22 cellular contexts compared by ENCODE assay signal in genomic region chr6:153162172-153162571, GRCh38. TPM values are rescaled to one million over a fixed set of nuclear protein-coding genes. Genes with fewer than 3 reads are reported as not detected.
"Had no signal": no experiment of that assay in that cellular context is flagged by ENCODE, and none has a peak within 500 bp of the region (broad histone marks: within the 10 kb centered on the region; RNA-seq: fewer than 3 reads in every experiment).

No MANE protein-coding gene starts in this region.

- H3K36me3 ChIP-seq: lower lobe of right lung, upper lobe of right lung had no signal

- H3K36me3 Mint-ChIP-seq: activated naive CD8-positive, alpha-beta T cell treated with anti-CD3 and anti-CD28 coated beads for 36 hours; mesothelial cell of epicardium had no signal

- H3K9me3 Mint-ChIP-seq: activated naive CD8-positive, alpha-beta T cell treated with anti-CD3 and anti-CD28 coated beads for 36 hours; activated T-helper 1 cell treated with anti-CD3 and anti-CD28 coated beads, Interleukin-12 subunit alpha, Interleukin-12 subunit beta, Interleukin-2, Interleukin-4 antibody, amounts not matched to agents 30 ng/mL and 10 ng/mL and 1 ng/mL, durations not matched to agents 14 hours and 24 hours and 36 hours; mesothelial cell of epicardium; nephron had no signal

- DNase-seq: activated CD4-positive, alpha-beta T cell treated with anti-CD3 and anti-CD28 coated beads, Interleukin-2, amount 50 U/mL, for 4 hours; activated naive CD8-positive, alpha-beta T cell treated with anti-CD3 and anti-CD28 coated beads for 36 hours; body of pancreas; central memory CD4-positive, alpha-beta T cell; hippocampal formation; islet precursor cell; left colon; lower lobe of right lung; nucleus accumbens; posterior cingulate gyrus; stimulated activated CD4-positive, alpha-beta T cell treated with anti-CD3 and anti-CD28 coated beads, Interleukin-12 subunit alpha, Interleukin-12 subunit beta, amount 100 ng/mL, for 4 hours; stimulated activated CD4-positive, alpha-beta T cell treated with anti-CD3 and anti-CD28 coated beads, Interleukin-1b, Interleukin-23, amount 100 ng/mL, for 48 hours; stimulated activated CD8-positive, alpha-beta memory T cell treated with anti-CD3 and anti-CD28 coated beads, Interleukin-4, amount 100 ng/mL, for 48 hours; stimulated activated naive CD4-positive, alpha-beta T cell; upper lobe of right lung had no signal

- ATAC-seq: body of pancreas, foreskin keratinocyte, left colon, lower lobe of right lung, upper lobe of right lung had no signal

- H3K9me3 ChIP-seq: body of pancreas, lower lobe of right lung, upper lobe of right lung had no signal

- H3K4me3 Mint-ChIP-seq: activated naive CD8-positive, alpha-beta T cell treated with anti-CD3 and anti-CD28 coated beads for 36 hours; activated T-helper 1 cell treated with anti-CD3 and anti-CD28 coated beads, Interleukin-12 subunit alpha, Interleukin-12 subunit beta, Interleukin-2, Interleukin-4 antibody, amounts not matched to agents 30 ng/mL and 10 ng/mL and 1 ng/mL, durations not matched to agents 14 hours and 24 hours and 36 hours; mesothelial cell of epicardium; nephron had no signal

- H3K27ac ChIP-seq: body of pancreas, coronary artery, foreskin keratinocyte, lower lobe of right lung, upper lobe of right lung had no signal

- H3K4me3 ChIP-seq: body of pancreas, coronary artery, lower lobe of right lung, upper lobe of right lung had no signal

- H3K27me3 ChIP-seq: body of pancreas, foreskin keratinocyte, upper lobe of right lung had no signal

- H3K27ac Mint-ChIP-seq: activated naive CD8-positive, alpha-beta T cell treated with anti-CD3 and anti-CD28 coated beads for 36 hours; activated T-helper 1 cell treated with anti-CD3 and anti-CD28 coated beads, Interleukin-12 subunit alpha, Interleukin-12 subunit beta, Interleukin-2, Interleukin-4 antibody, amounts not matched to agents 30 ng/mL and 10 ng/mL and 1 ng/mL, durations not matched to agents 14 hours and 24 hours and 36 hours; mesothelial cell of epicardium; nephron had no signal

- H3K4me1 ChIP-seq: body of pancreas, lower lobe of right lung, upper lobe of right lung had no signal

- H3K4me1 Mint-ChIP-seq: activated naive CD8-positive, alpha-beta T cell treated with anti-CD3 and anti-CD28 coated beads for 36 hours; nephron had no signal

RNA-seq across cellular contexts. Expression of gene RGS17, which starts 31.1 kb away (rescaled TPM):
- total RNA-seq: activated CD8-positive, alpha-beta memory T cell treated with anti-CD3 and anti-CD28 coated beads for 36 hours; activated naive CD8-positive, alpha-beta T cell treated with anti-CD3 and anti-CD28 coated beads for 36 hours; activated T-helper 1 cell treated with anti-CD3 and anti-CD28 coated beads, Interleukin-12 subunit alpha, Interleukin-12 subunit beta, Interleukin-2, Interleukin-4 antibody, amounts not matched to agents 30 ng/mL and 10 ng/mL and 1 ng/mL, durations not matched to agents 14 hours and 24 hours and 36 hours; T-helper 2 cell treated with Interferon-gamma antibody and Interleukin-4, amounts not matched to agents 100 ng/mL and 5 ng/mL, for 36 hours had no signal
